Comparison of ENCODE assay signal across 8 cellular contexts in genomic region chr17:64320613-64321553, GRCh38. TPM values are rescaled to one million over a fixed set of nuclear protein-coding genes. Genes with fewer than 3 reads are reported as not detected.
DNase-seq lines count a peak whose midpoint lies in the region; ATAC-seq and TF ChIP-seq lines count a peak whose summit lies in the region.

No MANE protein-coding gene starts in this region.

- peak; percentile 57 to 83 (median 78) for ATAC-seq in heart right ventricle
- ATAC-seq in HG02840 (IDR thresholded peaks at IDR 0.05; ENCODE audit: low FRiP score, unreplicated experiment) = no peak
- ATAC-seq in GM18861 (IDR thresholded peaks at IDR 0.05; ENCODE audit: unreplicated experiment) = no peak

- H3K36me3 Mint-ChIP-seq in activated naive CD8-positive, alpha-beta T cell treated with anti-CD3 and anti-CD28 coated beads for 36 hours = peaks cover 10% of the 10 kb centered on the region

- peak overlapping the region; percentile 73 for H3K27ac Mint-ChIP-seq in activated naive CD8-positive, alpha-beta T cell treated with anti-CD3 and anti-CD28 coated beads for 36 hours

- H3K27me3 ChIP-seq in heart right ventricle = no peaks in the 10 kb centered on the region

- H3K27me3 Mint-ChIP-seq in activated naive CD8-positive, alpha-beta T cell treated with anti-CD3 and anti-CD28 coated beads for 36 hours = no peaks in the 10 kb centered on the region

- H3K36me3 ChIP-seq in heart right ventricle = peaks cover 0 to 43% (median 0%) of the 10 kb centered on the region in 9 donors

- no peak overlapping the region for H3K4me3 Mint-ChIP-seq in activated naive CD8-positive, alpha-beta T cell treated with anti-CD3 and anti-CD28 coated beads for 36 hours

- H3K4me1 Mint-ChIP-seq in activated naive CD8-positive, alpha-beta T cell treated with anti-CD3 and anti-CD28 coated beads for 36 hours = peaks cover 40% of the 10 kb centered on the region

- WGBS in heart right ventricle, 2 donors = 38 to 41% methylated on average over 28 of the region's 28 CpGs

- intact Hi-C loops in heart right ventricle (cut with DNase I) = loop anchor here (1.0 to 10.0 kb wide), 7 partner anchors 64 to 174 kb away; partner anchors contain the start of gene POLG2 (in 1 of the 10)

- TF ChIP-seq CTCF in heart right ventricle (IDR thresholded peaks at IDR 0.05) = peak; percentile 61 to 86 (median 78)

- no peaks in the 10 kb centered on the region for H3K9me3 Mint-ChIP-seq in activated naive CD8-positive, alpha-beta T cell treated with anti-CD3 and anti-CD28 coated beads for 36 hours

- peaks cover 0 to 9% (median 0%) of the 10 kb centered on the region in 11 donors for H3K9me3 ChIP-seq in heart right ventricle

- H3K4me3 ChIP-seq in heart right ventricle = peak overlapping the region in 2 of 10 donors; percentile 10

- peak overlapping the region in 8 of 10 donors; percentile 10 to 76 (median 46) for H3K27ac ChIP-seq in heart right ventricle

- DNase-seq in GM04504 (ENCODE audit: low read depth) (peak; percentile 46), NCI-H1105 (lab: John Stamatoyannopoulos, UW) (peak; percentile 58), SKM-1 (lab: John Stamatoyannopoulos, UW; ENCODE audit: unreplicated experiment) (peak; percentile 72), heart right ventricle (peak in 1 of 2 donors; percentile 76), renal cortical epithelial cell (ENCODE audit: low read depth) (peak; percentile 65)
- peak; percentile 35 for DNase-seq in activated naive CD8-positive, alpha-beta T cell treated with anti-CD3 and anti-CD28 coated beads for 36 hours

- H3K4me1 ChIP-seq in heart right ventricle = peaks cover under 1 to 65% (median 32%) of the 10 kb centered on the region in 9 donors

RNA-seq across cellular contexts. Expression of gene TEX2, which starts 57.8 kb away (rescaled TPM):
- total RNA-seq in activated naive CD8-positive, alpha-beta T cell treated with anti-CD3 and anti-CD28 coated beads for 36 hours = 10 to 100 TPM; 18.5 to 19.8 TPM
- total RNA-seq in heart right ventricle = 10 to 100 TPM; 44.2 to 60.5 (median 55.3) TPM
- 10 to 100 TPM; 15.9 to 22.3 TPM for polyA plus RNA-seq in heart right ventricle
- 10.1 and 62.6 TPM in 2 replicates for total RNA-seq in renal cortical epithelial cell

Comparison
In these comparisons a context has a peak if more than half of its experiments do, and no peak if none do; other contexts are left out.
1. ATAC-seq: peak in heart right ventricle (8 of 8); none in HG02840 (single experiment) and GM18861 (single experiment).